23 cellular contexts compared by ENCODE assay signal in the genomic region with DNA sequence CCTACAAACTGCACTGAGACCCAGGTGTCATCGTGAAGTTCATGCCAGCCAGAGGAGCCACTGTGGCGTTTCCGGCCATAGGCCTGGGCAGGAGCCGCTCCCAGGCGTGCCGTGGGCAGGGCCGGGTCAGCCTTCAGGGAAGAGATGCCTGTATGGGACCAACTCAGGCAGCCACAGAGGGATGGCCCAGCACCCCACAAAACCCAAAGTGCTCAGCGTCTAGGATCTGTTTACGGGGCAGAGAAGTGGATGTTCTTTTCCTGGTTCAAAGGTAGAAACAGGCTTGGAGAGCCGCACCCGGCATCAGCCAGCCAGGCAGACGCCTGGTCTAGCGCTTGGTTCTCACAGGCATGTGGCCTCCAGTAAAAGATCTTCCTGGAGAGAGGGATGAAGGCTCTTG. TPM values are rescaled to one million over a fixed set of nuclear protein-coding genes. Genes with fewer than 3 reads are reported as not detected.
DNase-seq lines count a peak whose midpoint lies in the region; ATAC-seq, FAIRE-seq and TF ChIP-seq lines count a peak whose summit lies in the region.
"Had no signal": no experiment of that assay in that cellular context is flagged by ENCODE, and none has a peak within 500 bp of the region (broad histone marks: within the 10 kb centered on the region; RNA-seq: fewer than 3 reads in every experiment).

No MANE protein-coding gene starts in this region.

- no peak for TF ChIP-seq CTCF in H1 (IDR thresholded peaks at IDR 0.05; ENCODE audit: control extremely low read depth in 1 of 3, insufficient read depth in 1 of 3, low read depth in 1 of 3, low read length in 3 of 3)

- H2AFZ ChIP-seq in H1 (ENCODE audit: low read length), result no peak overlapping the region

- H3K4me3 Mint-ChIP-seq in natural killer cell treated with Interleukin-12 subunit alpha and Interleukin-12 subunit beta and Interleukin-15 and Interleukin-18, amount 100 ng/mL, for 72 hours, result peak overlapping the region; percentile 72
- H3K4me3 Mint-ChIP-seq: activated CD4-positive, alpha-beta memory T cell treated with anti-CD3 and anti-CD28 coated beads, Interleukin-2, amount 10 ng/mL, durations not matched to agents 7 days and 5 days; activated naive CD4-positive, alpha-beta T cell treated with anti-CD3 and anti-CD28 coated beads, Interleukin-2, amount 10 ng/mL, durations not matched to agents 7 days and 5 days had no signal

- CTCF ChIA-PET in H1 (lab: Charles Lee; ENCODE audit: partially characterized antibody), result interaction anchor here (0.6 to 10.7 kb wide), 6 partner anchors 9 to 1708 kb away, joined by 3 to 174 read pairs (median 30); a partner anchor contains a TSS

- no peaks in the 10 kb centered on the region for H3K27me3 ChIP-seq in H1 (replicated peaks in 1 of 4; ENCODE audit: control insufficient read depth in 3 of 4, extremely low read depth in 1 of 4, insufficient read depth in 3 of 4, low read length in 3 of 4)
- H3K27me3 ChIP-seq: breast epithelium, upper lobe of right lung had no signal

- no peaks in the 10 kb centered on the region for H3K23me2 ChIP-seq in H1 (ENCODE audit: low read depth, low read length)

- POLR2A ChIA-PET in H1 (lab: Charles Lee; ENCODE audit: partially characterized antibody), result interaction anchor here (1.1 to 6.3 kb wide), 2 partner anchors 9 kb away, joined by 4 to 38 read pairs; a partner anchor contains a TSS

- H3K56ac ChIP-seq in H1 (replicated peaks; ENCODE audit: insufficient read length, low read depth, low read length), result no peak overlapping the region

- peak overlapping the region; percentile 21 to 90 for H3K27ac Mint-ChIP-seq in natural killer cell treated with Interleukin-12 subunit alpha and Interleukin-12 subunit beta and Interleukin-15 and Interleukin-18, amount 100 ng/mL, for 72 hours
- H3K27ac Mint-ChIP-seq: activated CD4-positive, alpha-beta memory T cell treated with anti-CD3 and anti-CD28 coated beads, Interleukin-2, amount 10 ng/mL, durations not matched to agents 7 days and 5 days; activated naive CD4-positive, alpha-beta T cell treated with anti-CD3 and anti-CD28 coated beads, Interleukin-2, amount 10 ng/mL, durations not matched to agents 7 days and 5 days had no signal

- TF ChIP-seq POLR2A in H1 (IDR thresholded peaks at IDR 0.05; ENCODE audit: control extremely low read depth in 1 of 2, low read depth in 2 of 2, low read length in 2 of 2), result no peak

- no peak overlapping the region for H2BK20ac ChIP-seq in H1 (ENCODE audit: low read length)

- peak overlapping the region; percentile 20; the same call in 1 of the 2 replicates for H2AK5ac ChIP-seq in H1 (ENCODE audit: low read depth, low read length)

- no peak overlapping the region for H3K9ac ChIP-seq in H1 (replicated peaks in 1 of 4; ENCODE audit: extremely low read depth in 1 of 4, low read depth in 3 of 4, low read length in 3 of 4)

- H3K79me2 ChIP-seq in H1 (ENCODE audit: control insufficient read depth in 1 of 2, insufficient read depth in 2 of 2, low read length in 2 of 2), result no peaks in the 10 kb centered on the region

- H3K4me1 Mint-ChIP-seq in natural killer cell treated with Interleukin-12 subunit alpha and Interleukin-12 subunit beta and Interleukin-15 and Interleukin-18, amount 100 ng/mL, for 72 hours (ENCODE audit: low read depth in 2 of 2), result peaks cover 33 to 60% of the 10 kb centered on the region in 2 donors

- no peak overlapping the region for H2BK12ac ChIP-seq in H1 (ENCODE audit: low read depth, low read length)

- H3K14ac ChIP-seq in H1 (ENCODE audit: insufficient read length), result no peak overlapping the region

- no peak for DNase-seq in H1 (ENCODE audit: low read depth in 1 of 2, low spot score in 2 of 2)
- no peak for DNase-seq in natural killer cell treated with Interleukin-12 subunit alpha and Interleukin-12 subunit beta and Interleukin-15 and Interleukin-18, amount 100 ng/mL, for 72 hours (ENCODE audit: low spot score)
- no peak for DNase-seq in hepatic stellate cell (ENCODE audit: low spot score)
- DNase-seq in posterior vena cava (ENCODE audit: low spot score), result no peak
- no peak for DNase-seq in stimulated activated CD4-positive, alpha-beta T cell treated with anti-CD3 and anti-CD28 coated beads, Interleukin-4, amount 100 ng/mL, for 24 hours
- DNase-seq in effector CD8-positive, alpha-beta T cell (lab: John Stamatoyannopoulos, UW), result no peak
- DNase-seq: activated CD4-positive, alpha-beta memory T cell treated with anti-CD3 and anti-CD28 coated beads, Interleukin-2, amount 10 ng/mL, durations not matched to agents 7 days and 5 days; activated CD4-positive, alpha-beta T cell treated with anti-CD3 and anti-CD28 coated beads for 1 hour; activated CD8-positive, alpha-beta memory T cell treated with anti-CD3 and anti-CD28 coated beads, Interleukin-2, amount 50 U/mL, for 48 hours; activated naive CD4-positive, alpha-beta T cell treated with anti-CD3 and anti-CD28 coated beads, Interleukin-2, amount 10 ng/mL, durations not matched to agents 7 days and 5 days; DMS53; effector memory CD4-positive, alpha-beta T cell; foreskin fibroblast; NCI-H446; NCI-H82; stimulated activated CD4-positive, alpha-beta T cell treated with anti-CD3 and anti-CD28 coated beads, Interleukin-2, amount 100 ng/mL, for 24 hours; upper lobe of right lung had no signal

- no peak for FAIRE-seq in H1 (lab: Jason Lieb, UNC)
- FAIRE-seq: G401.6, K562 had no signal

- H4K91ac ChIP-seq in H1 (replicated peaks; ENCODE audit: insufficient read length, low read length), result no peak overlapping the region

- H2BK5ac ChIP-seq in H1 (ENCODE audit: low read depth, low read length), result no peak overlapping the region

- H4K5ac ChIP-seq in H1 (ENCODE audit: insufficient read length, low read depth, low read length), result no peak overlapping the region

- ATAC-seq in natural killer cell treated with Interleukin-12 subunit alpha and Interleukin-12 subunit beta and Interleukin-15 and Interleukin-18, amount 100 ng/mL, for 72 hours, result no peak
- ATAC-seq: esophagus mucosa, K562, upper lobe of right lung had no signal

- no peak overlapping the region for H3K4me2 ChIP-seq in H1 (ENCODE audit: insufficient read depth in 1 of 2, low read depth in 2 of 2, low read length in 2 of 2)

- no peaks in the 10 kb centered on the region for H3K27me3 Mint-ChIP-seq in natural killer cell treated with Interleukin-12 subunit alpha and Interleukin-12 subunit beta and Interleukin-15 and Interleukin-18, amount 100 ng/mL, for 72 hours
- H3K27me3 Mint-ChIP-seq: activated CD4-positive, alpha-beta memory T cell treated with anti-CD3 and anti-CD28 coated beads, Interleukin-2, amount 10 ng/mL, durations not matched to agents 7 days and 5 days; activated naive CD4-positive, alpha-beta T cell treated with anti-CD3 and anti-CD28 coated beads, Interleukin-2, amount 10 ng/mL, durations not matched to agents 7 days and 5 days had no signal

- no peak overlapping the region for H3K4ac ChIP-seq in H1 (replicated peaks; ENCODE audit: insufficient read length, low read depth, low read length)

- H3K27ac ChIP-seq in KOPT-K1 (ENCODE audit: low read depth, low read length, poor library complexity, severe bottlenecking) (peak overlapping the region; percentile 100), H1 (ENCODE audit: low read depth, low read length) (no peak overlapping the region)
- H3K27ac ChIP-seq: breast epithelium, upper lobe of right lung had no signal

- no peaks in the 10 kb centered on the region for H3K9me3 ChIP-seq in KOPT-K1 (ENCODE audit: insufficient read depth, low read length, poor library complexity, severe bottlenecking)
- no peaks in the 10 kb centered on the region for H3K9me3 ChIP-seq in H1 (ENCODE audit: insufficient read depth in 2 of 2, low read depth in 1 of 2, low read length in 1 of 2)
- H3K9me3 ChIP-seq: breast epithelium, upper lobe of right lung had no signal

- 0 out of 2 replicates have a peak overlapping the region, but pooled peaks have one; percentile 46 for H2BK15ac ChIP-seq in H1 (ENCODE audit: low read length)

- no peak for TF ChIP-seq EP300 in H1 (IDR thresholded peaks at IDR 0.05; ENCODE audit: borderline replicate concordance in 1 of 2, low read depth in 2 of 2, low read length in 2 of 2)

- peaks cover 3% of the 10 kb centered on the region for H3K9me3 Mint-ChIP-seq in natural killer cell treated with Interleukin-12 subunit alpha and Interleukin-12 subunit beta and Interleukin-15 and Interleukin-18, amount 100 ng/mL, for 72 hours
- H3K9me3 Mint-ChIP-seq: activated CD4-positive, alpha-beta memory T cell treated with anti-CD3 and anti-CD28 coated beads, Interleukin-2, amount 10 ng/mL, durations not matched to agents 7 days and 5 days; activated naive CD4-positive, alpha-beta T cell treated with anti-CD3 and anti-CD28 coated beads, Interleukin-2, amount 10 ng/mL, durations not matched to agents 7 days and 5 days had no signal

- no peaks in the 10 kb centered on the region for H4K20me1 ChIP-seq in H1 (replicated peaks in 1 of 2; ENCODE audit: control insufficient read depth in 1 of 2, insufficient read depth in 2 of 2, low read length in 2 of 2)

- H3K23ac ChIP-seq in H1 (ENCODE audit: insufficient read length), result no peak overlapping the region

- 97% methylated on average over 13 of the region's 13 CpGs; no CpG with 5 or more reads in 1 of the 2 experiments for WGBS in H1 (ENCODE audit: extremely low coverage in 1 of 2, insufficient coverage in 1 of 2, insufficient read length in 1 of 2, insufficient replicate concordance in 2 of 2, low coverage in 1 of 2, low lambda C conversion rate in 2 of 2, missing lambda C conversion rate in 1 of 2), 2 experiments

- H3K36me3 ChIP-seq in KOPT-K1 (ENCODE audit: insufficient read depth, low read length) (no peaks in the 10 kb centered on the region), H1 (ENCODE audit: control insufficient read depth in 2 of 4, insufficient read depth in 4 of 4, low read length in 3 of 4) (no peaks in the 10 kb centered on the region)
- H3K36me3 ChIP-seq: breast epithelium, HAP-1, upper lobe of right lung had no signal

- no peak overlapping the region for H2BK120ac ChIP-seq in H1 (replicated peaks; ENCODE audit: low read depth, low read length)

- no peak overlapping the region for H3K4me3 ChIP-seq in H1 (ENCODE audit: extremely low read depth in 1 of 4, insufficient read depth in 2 of 4, low read depth in 3 of 4, low read length in 4 of 4)
- H3K4me3 ChIP-seq: breast epithelium, HAP-1, K562, upper lobe of right lung had no signal

- no peak overlapping the region for H4K8ac ChIP-seq in H1 (ENCODE audit: extremely low read depth, insufficient read depth, low read length)

- no peak for TF ChIP-seq RAD21 in H1 (IDR thresholded peaks at IDR 0.05 in 1 of 2, conservative IDR thresholded peaks at IDR 0.05 in 1 of 2; ENCODE audit: low read depth in 2 of 2, low read length in 2 of 2)

- no peaks in the 10 kb centered on the region; the same call in 1 of the 2 replicates for H3K79me1 ChIP-seq in H1 (ENCODE audit: low read depth, low read length)

- no peak overlapping the region for H3K18ac ChIP-seq in H1 (ENCODE audit: extremely low read depth, low read length)

- intact Hi-C loops in posterior vena cava (cut with DNase I), result no loop called here

- no peaks in the 10 kb centered on the region for H3K36me3 Mint-ChIP-seq in natural killer cell treated with Interleukin-12 subunit alpha and Interleukin-12 subunit beta and Interleukin-15 and Interleukin-18, amount 100 ng/mL, for 72 hours

- H3K4me1 ChIP-seq in H1 (replicated peaks in 1 of 4; ENCODE audit: control insufficient read depth in 3 of 4, insufficient read depth in 4 of 4, low read length in 3 of 4), result peaks cover 0 to 12% (median 4%) of the 10 kb centered on the region in 4 experiments; a peak in 1 of 7 replicates

RNA-seq across cellular contexts. Expression of a gene that starts 8.4 kb away (rescaled TPM):
- total RNA-seq in H1 (2021; fragmentation: NEBNext Ultra II Directional; extraction: Animal tissue kit (Norgen Biotek cat#: 25700)), result 39.3 and 41.6 TPM in 2 replicates
- 114 and 133 TPM in 2 replicates for polyA plus RNA-seq in H1 (2011; rRNA removed)
- 90.6 TPM for polyA plus RNA-seq in H1 (2011; cell fraction: cytosol; rRNA removed)
- 66.4 TPM for polyA plus RNA-seq in H1 (2011; cell fraction: nucleus; rRNA removed)
- polyA plus RNA-seq in H1 (2012, experiment 1 of 2), result 33.0 to 44.6 TPM (median 43.2 TPM) in 4 replicates
- polyA plus RNA-seq in H1 (2012, experiment 2 of 2), result 24.4 TPM
- 52.8 TPM for polyA plus RNA-seq in H1 (2013, experiment 1 of 2)
- polyA plus RNA-seq in H1 (2013, experiment 2 of 2), result 53.5 TPM
- 15.5 and 15.6 TPM in 2 replicates for polyA minus RNA-seq in H1 (2011; rRNA and poly(A)+ RNA removed)
- 29.1 TPM for polyA minus RNA-seq in H1 (2011; cell fraction: cytosol; rRNA and poly(A)+ RNA removed)
- polyA minus RNA-seq in H1 (2011; cell fraction: nucleus; rRNA and poly(A)+ RNA removed), result 14.9 TPM
- 10 to 100 TPM; 32.0 to 59.3 TPM for total RNA-seq in natural killer cell treated with Interleukin-12 subunit alpha and Interleukin-12 subunit beta and Interleukin-15 and Interleukin-18, amount 100 ng/mL, for 72 hours
- 10 to 100 TPM; 11.8 to 13.0 TPM for total RNA-seq in posterior vena cava
